Comparison of ENCODE assay signal across 1 cellular context in the genomic region with DNA sequence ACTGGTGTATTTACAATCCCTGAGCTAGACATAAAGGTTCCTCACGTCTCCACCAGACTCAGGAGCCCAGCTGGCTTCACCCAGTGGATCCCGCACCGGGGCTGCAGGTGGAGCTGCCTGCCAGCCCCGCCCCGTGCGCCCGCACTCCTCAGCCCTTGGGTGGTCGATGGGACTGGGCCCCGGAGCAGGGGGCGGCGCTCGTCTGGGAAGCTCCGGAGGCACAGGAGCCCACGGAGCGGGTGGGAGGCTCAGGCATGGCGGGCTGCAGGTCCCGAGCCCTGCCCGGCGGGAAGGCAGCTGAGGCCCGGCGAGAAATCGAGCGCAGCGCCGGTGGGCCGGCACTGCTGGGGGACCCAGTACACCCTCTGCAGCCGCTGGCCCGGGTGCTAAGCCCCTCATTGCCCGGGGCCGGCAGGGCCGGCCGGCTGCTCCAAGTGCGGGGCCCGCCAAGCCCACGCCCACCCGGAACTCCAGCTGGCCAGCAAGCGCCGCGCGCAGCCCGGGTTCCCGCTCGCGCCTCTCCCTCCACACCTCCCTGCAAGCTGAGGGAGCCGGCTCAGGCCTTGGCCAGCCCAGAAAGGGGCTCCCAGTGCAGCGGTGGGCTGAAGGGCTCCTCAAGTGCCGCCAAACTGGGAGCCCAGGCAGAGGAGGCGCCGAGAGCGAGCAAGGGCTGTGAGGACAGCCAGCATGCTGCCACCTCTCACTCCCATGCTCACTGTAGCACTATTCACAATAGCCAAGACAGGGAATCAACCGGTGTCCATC.
TF ChIP-seq lines count a peak whose summit lies in the region.
"Not testable (repeated sequence)": the region's sequence is repeated elsewhere in the genome, so short reads cannot be mapped to it uniquely, and the experiment has no call there.

No MANE protein-coding gene starts in this region.

TF ChIP-seq in K562, 482 proteins besides CTCF, POLR2A, EP300 and RAD21 (continued from another document and continues in another):
- TF ChIP-seq, protein P1, sequence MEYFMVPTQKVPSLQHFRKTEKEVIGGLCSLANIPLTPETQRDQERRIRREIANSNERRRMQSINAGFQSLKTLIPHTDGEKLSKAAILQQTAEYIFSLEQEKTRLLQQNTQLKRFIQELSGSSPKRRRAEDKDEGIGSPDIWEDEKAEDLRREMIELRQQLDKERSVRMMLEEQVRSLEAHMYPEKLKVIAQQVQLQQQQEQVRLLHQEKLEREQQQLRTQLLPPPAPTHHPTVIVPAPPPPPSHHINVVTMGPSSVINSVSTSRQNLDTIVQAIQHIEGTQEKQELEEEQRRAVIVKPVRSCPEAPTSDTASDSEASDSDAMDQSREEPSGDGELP (CRISPR knock-in tag; IDR thresholded peaks at IDR 0.05; ENCODE audit: borderline replicate concordance): peak; percentile 90
- TF ChIP-seq ZNF695 (CRISPR knock-in tag; IDR thresholded peaks at IDR 0.05) (0 out of 2 replicates have a peak, but pooled peaks have one; percentile 51), MYC (IDR thresholded peaks at IDR 0.05; ENCODE audit: low read depth, low read length) (0 out of 2 replicates have a peak, but pooled peaks have one; percentile 33), CHD2 (IDR thresholded peaks at IDR 0.05; ENCODE audit: low read depth, low read length) (peak; percentile 45; the same call in 1 of the 2 replicates), POLR2G (IDR thresholded peaks at IDR 0.05; ENCODE audit: low read depth, low read length) (peak; percentile 86), HDAC1 (IDR thresholded peaks at IDR 0.05) (peak in 1 of 2 experiments; percentile 22; a peak in 1 of 4 replicates), NRF1 (conservative IDR thresholded peaks at IDR 0.05 in 1 of 2, IDR thresholded peaks at IDR 0.05 in 1 of 2) (peak; percentile 60 to 70), ARID2 (IDR thresholded peaks at IDR 0.05) (0 out of 2 replicates have a peak, but pooled peaks have one; percentile 11), GABPB1 (CRISPR knock-in tag; IDR thresholded peaks at IDR 0.05) (peak; percentile 9; the same call in 1 of the 2 replicates), L3MBTL2 (IDR thresholded peaks at IDR 0.05) (peak; percentile 49; the same call in 1 of the 2 replicates), SP1 (CRISPR knock-in tag; IDR thresholded peaks at IDR 0.05) (peak; percentile 6; the same call in 1 of the 2 replicates), EGR1 (conservative IDR thresholded peaks at IDR 0.05) (0 out of 2 replicates have a peak, but pooled peaks have one; percentile 5)
- not testable (repeated sequence) for TF ChIP-seq MYC (CRISPR knock-in tag; IDR thresholded peaks at IDR 0.05; ENCODE audit: borderline replicate concordance, low read depth)
- TF ChIP-seq, protein P2, sequence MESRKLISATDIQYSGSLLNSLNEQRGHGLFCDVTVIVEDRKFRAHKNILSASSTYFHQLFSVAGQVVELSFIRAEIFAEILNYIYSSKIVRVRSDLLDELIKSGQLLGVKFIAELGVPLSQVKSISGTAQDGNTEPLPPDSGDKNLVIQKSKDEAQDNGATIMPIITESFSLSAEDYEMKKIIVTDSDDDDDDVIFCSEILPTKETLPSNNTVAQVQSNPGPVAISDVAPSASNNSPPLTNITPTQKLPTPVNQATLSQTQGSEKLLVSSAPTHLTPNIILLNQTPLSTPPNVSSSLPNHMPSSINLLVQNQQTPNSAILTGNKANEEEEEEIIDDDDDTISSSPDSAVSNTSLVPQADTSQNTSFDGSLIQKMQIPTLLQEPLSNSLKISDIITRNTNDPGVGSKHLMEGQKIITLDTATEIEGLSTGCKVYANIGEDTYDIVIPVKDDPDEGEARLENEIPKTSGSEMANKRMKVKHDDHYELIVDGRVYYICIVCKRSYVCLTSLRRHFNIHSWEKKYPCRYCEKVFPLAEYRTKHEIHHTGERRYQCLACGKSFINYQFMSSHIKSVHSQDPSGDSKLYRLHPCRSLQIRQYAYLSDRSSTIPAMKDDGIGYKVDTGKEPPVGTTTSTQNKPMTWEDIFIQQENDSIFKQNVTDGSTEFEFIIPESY (CRISPR knock-in tag; IDR thresholded peaks at IDR 0.05): 0 out of 2 replicates have a peak, but pooled peaks have one; percentile 13
- TF ChIP-seq, protein P3, sequence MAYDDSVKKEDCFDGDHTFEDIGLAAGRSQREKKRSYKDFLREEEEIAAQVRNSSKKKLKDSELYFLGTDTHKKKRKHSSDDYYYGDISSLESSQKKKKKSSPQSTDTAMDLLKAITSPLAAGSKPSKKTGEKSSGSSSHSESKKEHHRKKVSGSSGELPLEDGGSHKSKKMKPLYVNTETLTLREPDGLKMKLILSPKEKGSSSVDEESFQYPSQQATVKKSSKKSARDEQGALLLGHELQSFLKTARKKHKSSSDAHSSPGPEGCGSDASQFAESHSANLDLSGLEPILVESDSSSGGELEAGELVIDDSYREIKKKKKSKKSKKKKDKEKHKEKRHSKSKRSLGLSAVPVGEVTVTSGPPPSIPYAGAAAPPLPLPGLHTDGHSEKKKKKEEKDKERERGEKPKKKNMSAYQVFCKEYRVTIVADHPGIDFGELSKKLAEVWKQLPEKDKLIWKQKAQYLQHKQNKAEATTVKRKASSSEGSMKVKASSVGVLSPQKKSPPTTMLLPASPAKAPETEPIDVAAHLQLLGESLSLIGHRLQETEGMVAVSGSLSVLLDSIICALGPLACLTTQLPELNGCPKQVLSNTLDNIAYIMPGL (CRISPR knock-in tag; IDR thresholded peaks at IDR 0.05): 0 out of 2 replicates have a peak, but pooled peaks have one; percentile 45
- TF ChIP-seq, protein P4, sequence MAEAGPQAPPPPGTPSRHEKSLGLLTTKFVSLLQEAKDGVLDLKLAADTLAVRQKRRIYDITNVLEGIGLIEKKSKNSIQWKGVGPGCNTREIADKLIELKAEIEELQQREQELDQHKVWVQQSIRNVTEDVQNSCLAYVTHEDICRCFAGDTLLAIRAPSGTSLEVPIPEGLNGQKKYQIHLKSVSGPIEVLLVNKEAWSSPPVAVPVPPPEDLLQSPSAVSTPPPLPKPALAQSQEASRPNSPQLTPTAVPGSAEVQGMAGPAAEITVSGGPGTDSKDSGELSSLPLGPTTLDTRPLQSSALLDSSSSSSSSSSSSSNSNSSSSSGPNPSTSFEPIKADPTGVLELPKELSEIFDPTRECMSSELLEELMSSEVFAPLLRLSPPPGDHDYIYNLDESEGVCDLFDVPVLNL (CRISPR knock-in tag; IDR thresholded peaks at IDR 0.05; ENCODE audit: low read depth): peak; percentile 37; the same call in 1 of the 2 replicates
- TF ChIP-seq, protein P5, sequence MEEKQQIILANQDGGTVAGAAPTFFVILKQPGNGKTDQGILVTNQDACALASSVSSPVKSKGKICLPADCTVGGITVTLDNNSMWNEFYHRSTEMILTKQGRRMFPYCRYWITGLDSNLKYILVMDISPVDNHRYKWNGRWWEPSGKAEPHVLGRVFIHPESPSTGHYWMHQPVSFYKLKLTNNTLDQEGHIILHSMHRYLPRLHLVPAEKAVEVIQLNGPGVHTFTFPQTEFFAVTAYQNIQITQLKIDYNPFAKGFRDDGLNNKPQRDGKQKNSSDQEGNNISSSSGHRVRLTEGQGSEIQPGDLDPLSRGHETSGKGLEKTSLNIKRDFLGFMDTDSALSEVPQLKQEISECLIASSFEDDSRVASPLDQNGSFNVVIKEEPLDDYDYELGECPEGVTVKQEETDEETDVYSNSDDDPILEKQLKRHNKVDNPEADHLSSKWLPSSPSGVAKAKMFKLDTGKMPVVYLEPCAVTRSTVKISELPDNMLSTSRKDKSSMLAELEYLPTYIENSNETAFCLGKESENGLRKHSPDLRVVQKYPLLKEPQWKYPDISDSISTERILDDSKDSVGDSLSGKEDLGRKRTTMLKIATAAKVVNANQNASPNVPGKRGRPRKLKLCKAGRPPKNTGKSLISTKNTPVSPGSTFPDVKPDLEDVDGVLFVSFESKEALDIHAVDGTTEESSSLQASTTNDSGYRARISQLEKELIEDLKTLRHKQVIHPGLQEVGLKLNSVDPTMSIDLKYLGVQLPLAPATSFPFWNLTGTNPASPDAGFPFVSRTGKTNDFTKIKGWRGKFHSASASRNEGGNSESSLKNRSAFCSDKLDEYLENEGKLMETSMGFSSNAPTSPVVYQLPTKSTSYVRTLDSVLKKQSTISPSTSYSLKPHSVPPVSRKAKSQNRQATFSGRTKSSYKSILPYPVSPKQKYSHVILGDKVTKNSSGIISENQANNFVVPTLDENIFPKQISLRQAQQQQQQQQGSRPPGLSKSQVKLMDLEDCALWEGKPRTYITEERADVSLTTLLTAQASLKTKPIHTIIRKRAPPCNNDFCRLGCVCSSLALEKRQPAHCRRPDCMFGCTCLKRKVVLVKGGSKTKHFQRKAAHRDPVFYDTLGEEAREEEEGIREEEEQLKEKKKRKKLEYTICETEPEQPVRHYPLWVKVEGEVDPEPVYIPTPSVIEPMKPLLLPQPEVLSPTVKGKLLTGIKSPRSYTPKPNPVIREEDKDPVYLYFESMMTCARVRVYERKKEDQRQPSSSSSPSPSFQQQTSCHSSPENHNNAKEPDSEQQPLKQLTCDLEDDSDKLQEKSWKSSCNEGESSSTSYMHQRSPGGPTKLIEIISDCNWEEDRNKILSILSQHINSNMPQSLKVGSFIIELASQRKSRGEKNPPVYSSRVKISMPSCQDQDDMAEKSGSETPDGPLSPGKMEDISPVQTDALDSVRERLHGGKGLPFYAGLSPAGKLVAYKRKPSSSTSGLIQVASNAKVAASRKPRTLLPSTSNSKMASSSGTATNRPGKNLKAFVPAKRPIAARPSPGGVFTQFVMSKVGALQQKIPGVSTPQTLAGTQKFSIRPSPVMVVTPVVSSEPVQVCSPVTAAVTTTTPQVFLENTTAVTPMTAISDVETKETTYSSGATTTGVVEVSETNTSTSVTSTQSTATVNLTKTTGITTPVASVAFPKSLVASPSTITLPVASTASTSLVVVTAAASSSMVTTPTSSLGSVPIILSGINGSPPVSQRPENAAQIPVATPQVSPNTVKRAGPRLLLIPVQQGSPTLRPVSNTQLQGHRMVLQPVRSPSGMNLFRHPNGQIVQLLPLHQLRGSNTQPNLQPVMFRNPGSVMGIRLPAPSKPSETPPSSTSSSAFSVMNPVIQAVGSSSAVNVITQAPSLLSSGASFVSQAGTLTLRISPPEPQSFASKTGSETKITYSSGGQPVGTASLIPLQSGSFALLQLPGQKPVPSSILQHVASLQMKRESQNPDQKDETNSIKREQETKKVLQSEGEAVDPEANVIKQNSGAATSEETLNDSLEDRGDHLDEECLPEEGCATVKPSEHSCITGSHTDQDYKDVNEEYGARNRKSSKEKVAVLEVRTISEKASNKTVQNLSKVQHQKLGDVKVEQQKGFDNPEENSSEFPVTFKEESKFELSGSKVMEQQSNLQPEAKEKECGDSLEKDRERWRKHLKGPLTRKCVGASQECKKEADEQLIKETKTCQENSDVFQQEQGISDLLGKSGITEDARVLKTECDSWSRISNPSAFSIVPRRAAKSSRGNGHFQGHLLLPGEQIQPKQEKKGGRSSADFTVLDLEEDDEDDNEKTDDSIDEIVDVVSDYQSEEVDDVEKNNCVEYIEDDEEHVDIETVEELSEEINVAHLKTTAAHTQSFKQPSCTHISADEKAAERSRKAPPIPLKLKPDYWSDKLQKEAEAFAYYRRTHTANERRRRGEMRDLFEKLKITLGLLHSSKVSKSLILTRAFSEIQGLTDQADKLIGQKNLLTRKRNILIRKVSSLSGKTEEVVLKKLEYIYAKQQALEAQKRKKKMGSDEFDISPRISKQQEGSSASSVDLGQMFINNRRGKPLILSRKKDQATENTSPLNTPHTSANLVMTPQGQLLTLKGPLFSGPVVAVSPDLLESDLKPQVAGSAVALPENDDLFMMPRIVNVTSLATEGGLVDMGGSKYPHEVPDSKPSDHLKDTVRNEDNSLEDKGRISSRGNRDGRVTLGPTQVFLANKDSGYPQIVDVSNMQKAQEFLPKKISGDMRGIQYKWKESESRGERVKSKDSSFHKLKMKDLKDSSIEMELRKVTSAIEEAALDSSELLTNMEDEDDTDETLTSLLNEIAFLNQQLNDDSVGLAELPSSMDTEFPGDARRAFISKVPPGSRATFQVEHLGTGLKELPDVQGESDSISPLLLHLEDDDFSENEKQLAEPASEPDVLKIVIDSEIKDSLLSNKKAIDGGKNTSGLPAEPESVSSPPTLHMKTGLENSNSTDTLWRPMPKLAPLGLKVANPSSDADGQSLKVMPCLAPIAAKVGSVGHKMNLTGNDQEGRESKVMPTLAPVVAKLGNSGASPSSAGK (IDR thresholded peaks at IDR 0.05): peak; percentile 87
- TF ChIP-seq, protein P6, sequence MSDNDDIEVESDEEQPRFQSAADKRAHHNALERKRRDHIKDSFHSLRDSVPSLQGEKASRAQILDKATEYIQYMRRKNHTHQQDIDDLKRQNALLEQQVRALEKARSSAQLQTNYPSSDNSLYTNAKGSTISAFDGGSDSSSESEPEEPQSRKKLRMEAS (CRISPR knock-in tag; IDR thresholded peaks at IDR 0.05): peak; percentile 36; the same call in 1 of the 2 replicates
- TF ChIP-seq, protein P7, sequence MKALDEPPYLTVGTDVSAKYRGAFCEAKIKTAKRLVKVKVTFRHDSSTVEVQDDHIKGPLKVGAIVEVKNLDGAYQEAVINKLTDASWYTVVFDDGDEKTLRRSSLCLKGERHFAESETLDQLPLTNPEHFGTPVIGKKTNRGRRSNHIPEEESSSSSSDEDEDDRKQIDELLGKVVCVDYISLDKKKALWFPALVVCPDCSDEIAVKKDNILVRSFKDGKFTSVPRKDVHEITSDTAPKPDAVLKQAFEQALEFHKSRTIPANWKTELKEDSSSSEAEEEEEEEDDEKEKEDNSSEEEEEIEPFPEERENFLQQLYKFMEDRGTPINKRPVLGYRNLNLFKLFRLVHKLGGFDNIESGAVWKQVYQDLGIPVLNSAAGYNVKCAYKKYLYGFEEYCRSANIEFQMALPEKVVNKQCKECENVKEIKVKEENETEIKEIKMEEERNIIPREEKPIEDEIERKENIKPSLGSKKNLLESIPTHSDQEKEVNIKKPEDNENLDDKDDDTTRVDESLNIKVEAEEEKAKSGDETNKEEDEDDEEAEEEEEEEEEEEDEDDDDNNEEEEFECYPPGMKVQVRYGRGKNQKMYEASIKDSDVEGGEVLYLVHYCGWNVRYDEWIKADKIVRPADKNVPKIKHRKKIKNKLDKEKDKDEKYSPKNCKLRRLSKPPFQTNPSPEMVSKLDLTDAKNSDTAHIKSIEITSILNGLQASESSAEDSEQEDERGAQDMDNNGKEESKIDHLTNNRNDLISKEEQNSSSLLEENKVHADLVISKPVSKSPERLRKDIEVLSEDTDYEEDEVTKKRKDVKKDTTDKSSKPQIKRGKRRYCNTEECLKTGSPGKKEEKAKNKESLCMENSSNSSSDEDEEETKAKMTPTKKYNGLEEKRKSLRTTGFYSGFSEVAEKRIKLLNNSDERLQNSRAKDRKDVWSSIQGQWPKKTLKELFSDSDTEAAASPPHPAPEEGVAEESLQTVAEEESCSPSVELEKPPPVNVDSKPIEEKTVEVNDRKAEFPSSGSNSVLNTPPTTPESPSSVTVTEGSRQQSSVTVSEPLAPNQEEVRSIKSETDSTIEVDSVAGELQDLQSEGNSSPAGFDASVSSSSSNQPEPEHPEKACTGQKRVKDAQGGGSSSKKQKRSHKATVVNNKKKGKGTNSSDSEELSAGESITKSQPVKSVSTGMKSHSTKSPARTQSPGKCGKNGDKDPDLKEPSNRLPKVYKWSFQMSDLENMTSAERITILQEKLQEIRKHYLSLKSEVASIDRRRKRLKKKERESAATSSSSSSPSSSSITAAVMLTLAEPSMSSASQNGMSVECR (CRISPR knock-in tag; IDR thresholded peaks at IDR 0.05): peak; percentile 55; the same call in 1 of the 2 replicates
- TF ChIP-seq, protein P8, sequence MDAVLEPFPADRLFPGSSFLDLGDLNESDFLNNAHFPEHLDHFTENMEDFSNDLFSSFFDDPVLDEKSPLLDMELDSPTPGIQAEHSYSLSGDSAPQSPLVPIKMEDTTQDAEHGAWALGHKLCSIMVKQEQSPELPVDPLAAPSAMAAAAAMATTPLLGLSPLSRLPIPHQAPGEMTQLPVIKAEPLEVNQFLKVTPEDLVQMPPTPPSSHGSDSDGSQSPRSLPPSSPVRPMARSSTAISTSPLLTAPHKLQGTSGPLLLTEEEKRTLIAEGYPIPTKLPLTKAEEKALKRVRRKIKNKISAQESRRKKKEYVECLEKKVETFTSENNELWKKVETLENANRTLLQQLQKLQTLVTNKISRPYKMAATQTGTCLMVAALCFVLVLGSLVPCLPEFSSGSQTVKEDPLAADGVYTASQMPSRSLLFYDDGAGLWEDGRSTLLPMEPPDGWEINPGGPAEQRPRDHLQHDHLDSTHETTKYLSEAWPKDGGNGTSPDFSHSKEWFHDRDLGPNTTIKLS (IDR thresholded peaks at IDR 0.05; ENCODE audit: borderline replicate concordance, low read depth): 0 out of 2 replicates have a peak, but pooled peaks have one; percentile 46
